18 cellular contexts compared by ENCODE assay signal in genomic region chr5:155008669-155009068, GRCh38. TPM values are rescaled to one million over a fixed set of nuclear protein-coding genes. Genes with fewer than 3 reads are reported as not detected.
DNase-seq lines count a peak whose midpoint lies in the region; ATAC-seq and TF ChIP-seq lines count a peak whose summit lies in the region.
"Had no signal": no experiment of that assay in that cellular context is flagged by ENCODE, and none has a peak within 500 bp of the region (broad histone marks: within the 10 kb centered on the region; RNA-seq: fewer than 3 reads in every experiment).

No MANE protein-coding gene starts in this region.

- no peak overlapping the region for H3K27ac ChIP-seq in GM23248
- no peak overlapping the region for H3K27ac ChIP-seq in trophoblast cell (ENCODE audit: low read depth, low read length)
- no peak overlapping the region for H3K27ac ChIP-seq in OCI-LY7 (ENCODE audit: low read depth, low read length, poor library complexity, severe bottlenecking)
- H3K27ac ChIP-seq: BLaER1 treated with 17β-estradiol and CSF1 and Interleukin-3, amounts not matched to agents 10 nM and 100 nM had no signal

- WGBS in GM23248 (ENCODE audit: low coverage in 1 of 2, low lambda C conversion rate in 2 of 2, missing lambda C conversion rate in 2 of 2), 2 experiments = 47 to 49% methylated on average over 3 of the region's 3 CpGs
- no CpG with 5 or more reads among the region's 3 CpGs for whole genome bisulfite sequencing in trophoblast cell (ENCODE audit: extremely low coverage, insufficient coverage, insufficient read length)

- H3K36me3 ChIP-seq in GM23248 (ENCODE audit: low read depth) = no peaks in the 10 kb centered on the region
- no peaks in the 10 kb centered on the region for H3K36me3 ChIP-seq in trophoblast cell (ENCODE audit: control insufficient read depth in 1 of 2, insufficient read depth in 2 of 2, low read length in 2 of 2)
- no peaks in the 10 kb centered on the region for H3K36me3 ChIP-seq in OCI-LY7 (ENCODE audit: insufficient read depth, low read length)
- H3K36me3 ChIP-seq: BLaER1 treated with 17β-estradiol and CSF1 and Interleukin-3, amounts not matched to agents 10 nM and 100 nM had no signal

- CTCF ChIA-PET in OCI-LY7 (lab: Charles Lee; ENCODE audit: unreplicated experiment) = no interaction called here

- no peak overlapping the region for H2BK12ac ChIP-seq in trophoblast cell (ENCODE audit: low read length)

- H3K79me1 ChIP-seq in trophoblast cell (ENCODE audit: low read length) = no peaks in the 10 kb centered on the region

- H3K9me3 ChIP-seq in GM23248 (ENCODE audit: low read depth) (no peaks in the 10 kb centered on the region), trophoblast cell (ENCODE audit: insufficient read depth, low read depth, low read length) (no peaks in the 10 kb centered on the region), OCI-LY7 (ENCODE audit: low read length) (no peaks in the 10 kb centered on the region)

- no peak overlapping the region for H4K12ac ChIP-seq in trophoblast cell (ENCODE audit: low read depth, low read length)

- H3K14ac ChIP-seq in trophoblast cell (ENCODE audit: low read length) = no peak overlapping the region

- no peaks in the 10 kb centered on the region for H3F3A ChIP-seq in GM23248 (ENCODE audit: insufficient read depth)

- intact Hi-C loops in OCI-LY7 (cut with micrococcal nuclease; ENCODE audit: unreplicated experiment) = no loop called here

- TF ChIP-seq CTCF in epithelial cell of esophagus (IDR thresholded peaks at IDR 0.05; ENCODE audit: insufficient read depth, low read depth, low read length, missing control alignments) (no peak), OCI-LY7 (conservative IDR thresholded peaks at IDR 0.05; ENCODE audit: low read length) (no peak)

- no peak overlapping the region for H4K91ac ChIP-seq in trophoblast cell (ENCODE audit: low read depth, low read length)

- no TSS peak for BruUV-seq in OCI-LY7 (replicated peaks; lab: Mats Ljungman, UMichigan)

- no peak for ATAC-seq in GM21717 (IDR thresholded peaks at IDR 0.05; ENCODE audit: unreplicated experiment)
- ATAC-seq: CD8-positive, alpha-beta T cell; K562 had no signal

- no peak overlapping the region for H2AK5ac ChIP-seq in trophoblast cell (ENCODE audit: low read length)

- POLR2A ChIA-PET in OCI-LY7 (lab: Charles Lee) = no interaction called here

- no peak overlapping the region for H2BK120ac ChIP-seq in trophoblast cell (ENCODE audit: insufficient read depth, low read length, poor library complexity)

- H2AFZ ChIP-seq in GM23248 (no peak overlapping the region), trophoblast cell (ENCODE audit: insufficient read depth, low read length, poor library complexity) (no peak overlapping the region), OCI-LY7 (ENCODE audit: low read length) (no peak overlapping the region)

- H3K9me2 ChIP-seq in GM23248 (ENCODE audit: insufficient read depth) (no peaks in the 10 kb centered on the region), OCI-LY7 (ENCODE audit: insufficient read depth, low read length) (no peaks in the 10 kb centered on the region)

- H3K9ac ChIP-seq in GM23248 (no peak overlapping the region), trophoblast cell (ENCODE audit: low read length) (no peak overlapping the region)
- H3K9ac ChIP-seq: BLaER1 treated with 17β-estradiol and CSF1 and Interleukin-3, amounts not matched to agents 10 nM and 100 nM had no signal

- H3K27me3 ChIP-seq in GM23248 (replicated peaks; ENCODE audit: insufficient read depth) = 0 out of 2 replicates have a peak, but pooled peaks cover 9% of the 10 kb centered on the region
- H3K27me3 ChIP-seq in trophoblast cell (ENCODE audit: insufficient read depth, low read length) = no peaks in the 10 kb centered on the region
- H3K27me3 ChIP-seq: BLaER1 treated with 17β-estradiol and CSF1 and Interleukin-3, amounts not matched to agents 10 nM and 100 nM had no signal

- no peaks in the 10 kb centered on the region for H3K4me1 ChIP-seq in GM23248 (ENCODE audit: insufficient read depth)
- no peaks in the 10 kb centered on the region for H3K4me1 ChIP-seq in trophoblast cell (ENCODE audit: control insufficient read depth in 1 of 2, insufficient read depth in 2 of 2, low read length in 2 of 2)
- no peaks in the 10 kb centered on the region for H3K4me1 ChIP-seq in OCI-LY7 (ENCODE audit: insufficient read depth, low read length, poor library complexity, severe bottlenecking)
- H3K4me1 ChIP-seq: BLaER1 treated with 17β-estradiol and CSF1 and Interleukin-3, amounts not matched to agents 10 nM and 100 nM had no signal

- in situ Hi-C loops in GM23248 (cut with MboI) = no loop called here

- H3K79me2 ChIP-seq in GM23248 (ENCODE audit: insufficient read depth) (no peaks in the 10 kb centered on the region), trophoblast cell (ENCODE audit: control insufficient read depth, insufficient read depth, low read length, poor library complexity) (no peaks in the 10 kb centered on the region), OCI-LY7 (ENCODE audit: insufficient read depth, low read depth, low read length) (no peaks in the 10 kb centered on the region)

- H4K8ac ChIP-seq in trophoblast cell (ENCODE audit: low read depth, low read length) = no peak overlapping the region

- H3K4me2 ChIP-seq in GM23248 (ENCODE audit: unreplicated experiment) (no peak overlapping the region), trophoblast cell (ENCODE audit: low read length) (no peak overlapping the region), OCI-LY7 (ENCODE audit: low read length) (no peak overlapping the region)
- H3K4me2 ChIP-seq: BLaER1 treated with 17β-estradiol and CSF1 and Interleukin-3, amounts not matched to agents 10 nM and 100 nM had no signal

- H3K4ac ChIP-seq in trophoblast cell (ENCODE audit: low read depth, low read length) = no peak overlapping the region

- H3K4me3 ChIP-seq in GM23248 (no peak overlapping the region), epithelial cell of esophagus (ENCODE audit: low read length) (no peak overlapping the region), trophoblast cell (ENCODE audit: low read depth, low read length) (no peak overlapping the region), OCI-LY7 (ENCODE audit: low read depth, low read length, poor library complexity, severe bottlenecking) (no peak overlapping the region)
- H3K4me3 ChIP-seq: BLaER1 treated with 17β-estradiol and CSF1 and Interleukin-3, amounts not matched to agents 10 nM and 100 nM; K562 had no signal

- peak; percentile 30 for DNase-seq in GM23248
- peak; percentile 46 for DNase-seq in SW480 (ENCODE audit: low spot score)
- DNase-seq in epithelial cell of esophagus (ENCODE audit: low read depth) = peak; percentile 25
- peak; percentile 23 to 69 for DNase-seq in trophoblast cell
- no peak for DNase-seq in activated gamma-delta T cell (lab: John Stamatoyannopoulos, UW)
- no peak for DNase-seq in OCI-LY7 (ENCODE audit: low spot score)
- DNase-seq: CD8-positive, alpha-beta T cell; DMS53; H9; NCI-H1105; NCI-H1694; NCI-H2081 treated with DMSO at 0.1 percent for 48 hours; NCI-H510A treated with DMSO at 0.1 percent for 48 hours; NCI-H82 had no signal

- no peak overlapping the region for H2BK5ac ChIP-seq in trophoblast cell (ENCODE audit: low read depth, low read length, poor library complexity)

- no peak overlapping the region for H3K23ac ChIP-seq in trophoblast cell (ENCODE audit: low read length)

- H4K20me1 ChIP-seq in GM23248 (ENCODE audit: insufficient read depth) = no peaks in the 10 kb centered on the region
- no peaks in the 10 kb centered on the region for H4K20me1 ChIP-seq in OCI-LY7 (ENCODE audit: insufficient read depth, low read length)
- H4K20me1 ChIP-seq: BLaER1 treated with 17β-estradiol and CSF1 and Interleukin-3, amounts not matched to agents 10 nM and 100 nM had no signal

- no peak overlapping the region for H3K18ac ChIP-seq in trophoblast cell (ENCODE audit: low read length)

RNA-seq across cellular contexts. Expression of gene KIF4B, which starts 4.9 kb away (rescaled TPM):
- not detected in 2 replicates for total RNA-seq in GM23248 (2014; rRNA removed; shearing (Covaris generic))
- polyA plus RNA-seq in GM23248 (2016; fragmentation: Nextera tagmentation; extraction: Ambion mirVana) = not detected in 2 replicates
- polyA plus RNA-seq in trophoblast cell (2013) = 0.01 TPM in 1 of 2 replicates, not detected in the other
- total RNA-seq in OCI-LY7 (2014; rRNA removed; shearing (Covaris generic)) = not detected in 2 replicates
- not detected in 2 replicates for total RNA-seq in OCI-LY7 (2022)
- total RNA-seq: CD8-positive, alpha-beta T cell; SK-MEL-5 had no signal

Comparison
In these comparisons a context has a peak if more than half of its experiments do, and no peak if none do; other contexts are left out.
1. DNase-seq: peak in GM23248 (single experiment), SW480 (single experiment), epithelial cell of esophagus (single experiment) and trophoblast cell (2 of 2); none in activated gamma-delta T cell (single experiment) and OCI-LY7 (single experiment).